8 cellular contexts compared by ENCODE assay signal in genomic region chr15:89362203-89363101, GRCh38. TPM values are rescaled to one million over a fixed set of nuclear protein-coding genes. Genes with fewer than 3 reads are reported as not detected.
DNase-seq lines count a peak whose midpoint lies in the region; ATAC-seq lines count a peak whose summit lies in the region.

No MANE protein-coding gene starts in this region.

- no peak overlapping the region for H3K9ac ChIP-seq in iPS-15b (ENCODE audit: low read depth, low read length)

- H3K4me1 ChIP-seq in iPS-15b (ENCODE audit: control insufficient read depth, insufficient read depth, low read length) (peaks cover 6% of the 10 kb centered on the region), SJCRH30 (no peaks in the 10 kb centered on the region)

- H3K27me3 ChIP-seq in iPS-15b (ENCODE audit: control insufficient read depth, insufficient read depth, low read length) (peaks cover 100% of the 10 kb centered on the region), SJCRH30 (peaks cover 6% of the 10 kb centered on the region)

- H3K27ac ChIP-seq in SJCRH30, result no peak overlapping the region

- H3K9me3 ChIP-seq in iPS-15b (ENCODE audit: control insufficient read depth, insufficient read depth, low read length) (peaks cover 3% of the 10 kb centered on the region), SJCRH30 (replicated peaks) (no peaks in the 10 kb centered on the region)

- DNase-seq in COR-L47 (lab: John Stamatoyannopoulos, UW), result peak; percentile 71
- peak; percentile 14 for DNase-seq in MV-4-11 (lab: John Stamatoyannopoulos, UW)
- peak; percentile 30 for DNase-seq in RPMI8226
- no peak for DNase-seq in SJCRH30
- DNase-seq in activated CD4-positive, CD25-positive, alpha-beta regulatory T cell treated with anti-CD3 and anti-CD28 coated beads, Interleukin-2, amount 50 U/mL, for 72 hours, result no peak

- H3K36me3 ChIP-seq in iPS-15b (ENCODE audit: control insufficient read depth, insufficient read depth, low read length), result no peaks in the 10 kb centered on the region
- no peaks in the 10 kb centered on the region for H3K36me3 ChIP-seq in SJCRH30

- ATAC-seq in HG03045 (IDR thresholded peaks at IDR 0.05; ENCODE audit: unreplicated experiment) (no peak), GM19351 (IDR thresholded peaks at IDR 0.05; ENCODE audit: unreplicated experiment) (no peak)

- H3K4me3 ChIP-seq in iPS-15b (ENCODE audit: low read depth, low read length), result peak overlapping the region; percentile 8
- no peak overlapping the region for H3K4me3 ChIP-seq in SJCRH30

RNA-seq across cellular contexts. Expression of gene POLG, which starts 27.8 kb away (rescaled TPM):
- 47.0 and 50.5 TPM in 2 replicates for total RNA-seq in SJCRH30 (2014; rRNA removed; shearing (Covaris generic))

Comparison
In these comparisons a context has a peak if more than half of its experiments do, and no peak if none do; other contexts are left out.
1. DNase-seq: peak in COR-L47 (single experiment), MV-4-11 (single experiment) and RPMI8226 (single experiment); none in SJCRH30 (0 of 2) and activated CD4-positive, CD25-positive, alpha-beta regulatory T cell treated with anti-CD3 and anti-CD28 coated beads, Interleukin-2, amount 50 U/mL, for 72 hours (single experiment).